Comparison of ENCODE assay signal across 9 cellular contexts in genomic region chr3:100525753-100526612, GRCh38. TPM values are rescaled to one million over a fixed set of nuclear protein-coding genes. Genes with fewer than 3 reads are reported as not detected.
DNase-seq lines count a peak whose midpoint lies in the region; ATAC-seq and TF ChIP-seq lines count a peak whose summit lies in the region.
"Had no signal": no experiment of that assay in that cellular context is flagged by ENCODE, and none has a peak within 500 bp of the region (broad histone marks: within the 10 kb centered on the region; RNA-seq: fewer than 3 reads in every experiment).

No MANE protein-coding gene starts in this region.

- no peak overlapping the region for H3K56ac ChIP-seq in IMR-90 (ENCODE audit: extremely low read depth, insufficient read depth, low read length)

- H2AK9ac ChIP-seq in IMR-90 (replicated peaks; ENCODE audit: low read depth, low read length, poor library complexity), result no peak overlapping the region

- no peaks in the 10 kb centered on the region for H3K79me1 ChIP-seq in IMR-90 (ENCODE audit: low read depth in 1 of 2, low read length in 2 of 2)

- H3K9ac ChIP-seq in IMR-90 (ENCODE audit: low read depth, low read length), result no peak overlapping the region

- H3K4me2 ChIP-seq in IMR-90 (ENCODE audit: low read depth, low read length), result peak overlapping the region; percentile 48; the same call in 1 of the 2 replicates

- no peak overlapping the region for H3K4ac ChIP-seq in IMR-90 (ENCODE audit: low read depth, low read length)

- no peak overlapping the region for H4K5ac ChIP-seq in IMR-90 (ENCODE audit: low read depth, low read length)

- H3K14ac ChIP-seq in IMR-90 (replicated peaks; ENCODE audit: low read depth, low read length), result 0 out of 2 replicates have a peak overlapping the region, but pooled peaks have one; percentile 16

- H4K91ac ChIP-seq in IMR-90 (ENCODE audit: insufficient read depth, low read depth, low read length), result no peak overlapping the region

- H3K4me3 ChIP-seq in IMR-90 (ENCODE audit: insufficient read depth, low read depth, low read length), result no peak overlapping the region
- no peak overlapping the region for H3K4me3 ChIP-seq in thyroid gland (replicated peaks in 1 of 3)
- H3K4me3 ChIP-seq: prostate gland had no signal

- no peak overlapping the region for H3K27ac ChIP-seq in IMR-90 (ENCODE audit: insufficient read depth, low read length)
- H3K27ac ChIP-seq in thyroid gland, result peak overlapping the region in 2 of 3 donors; percentile 17 to 22
- H3K27ac ChIP-seq: prostate gland had no signal

- no peaks in the 10 kb centered on the region for H3K9me3 ChIP-seq in IMR-90 (ENCODE audit: control insufficient read depth, insufficient read depth, low read length)
- H3K9me3 ChIP-seq in thyroid gland, result no peaks in the 10 kb centered on the region
- H3K9me3 ChIP-seq: prostate gland had no signal

- H3K36me3 ChIP-seq in IMR-90 (ENCODE audit: control insufficient read depth, insufficient read depth, low read length), result no peaks in the 10 kb centered on the region; the same call in 1 of the 2 replicates
- H3K36me3 ChIP-seq in thyroid gland, result no peaks in the 10 kb centered on the region
- H3K36me3 ChIP-seq: prostate gland had no signal

- TF ChIP-seq CTCF in IMR-90 (conservative IDR thresholded peaks at IDR 0.05; ENCODE audit: low read depth, low read length) (no peak), thyroid gland (IDR thresholded peaks at IDR 0.05) (no peak)

- no peaks in the 10 kb centered on the region for H4K20me1 ChIP-seq in IMR-90 (ENCODE audit: insufficient read depth, low read length)

- TF ChIP-seq POLR2A in IMR-90 (IDR thresholded peaks at IDR 0.05; ENCODE audit: low read depth, low read length), result no peak
- no peak for TF ChIP-seq POLR2A in thyroid gland (IDR thresholded peaks at IDR 0.05)

- no peak overlapping the region for H2AK5ac ChIP-seq in IMR-90 (ENCODE audit: low read depth, low read length)

- H3K27me3 ChIP-seq in IMR-90 (ENCODE audit: control insufficient read depth, insufficient read depth, low read length) (no peaks in the 10 kb centered on the region), thyroid gland (no peaks in the 10 kb centered on the region)

- H2AFZ ChIP-seq in IMR-90 (replicated peaks; ENCODE audit: low read length, poor library complexity), result peak overlapping the region; percentile 51

- peak; percentile 49; the same call in 1 of the 2 replicates for ATAC-seq in IMR-90 (ENCODE audit: low read depth)
- ATAC-seq in HG02840 (IDR thresholded peaks at IDR 0.05; ENCODE audit: low FRiP score, unreplicated experiment), result no peak

- in situ Hi-C loops in IMR-90 (cut with MboI; ENCODE audit: low sequenced_read_pairs), result no loop called here
- in situ Hi-C loops in T47D (cut with HindIII; ENCODE audit: low pct_unique_long_range_greater_than_20kb, low sequenced_read_pairs), result no loop called here

- 0 out of 2 replicates have a peak overlapping the region, but pooled peaks have one; percentile 6 for H2BK120ac ChIP-seq in IMR-90 (ENCODE audit: low read depth, low read length)

- peak overlapping the region; percentile 78; the same call in 1 of the 2 replicates for H3K23ac ChIP-seq in IMR-90 (ENCODE audit: low read depth, low read length)

- DNase-seq in IMR-90, result peak; percentile 79
- peak; percentile 22 to 75 for DNase-seq in T47D (ENCODE audit: low read depth in 1 of 2, low spot score in 1 of 2)
- DNase-seq in inferior parietal cortex (ENCODE audit: extremely low spot score), result peak; percentile 25
- DNase-seq in thyroid gland, result peak in 1 of 2 donors; percentile 7
- DNase-seq in NCI-H446 (lab: John Stamatoyannopoulos, UW), result no peak
- DNase-seq in SKM-1 (lab: John Stamatoyannopoulos, UW; ENCODE audit: unreplicated experiment), result no peak
- DNase-seq: erythroblast had no signal

- dilution Hi-C loops in IMR-90 (cut with HindIII; ENCODE audit: low sequenced_read_pairs, unreplicated experiment), result no loop called here

- no TSS peak for BruUV-seq in IMR-90 (replicated peaks; lab: Mats Ljungman, UMichigan)

- intact Hi-C loops in IMR-90 (cut with micrococcal nuclease) (no loop called here), thyroid gland (cut with DNase I) (no loop called here)

- H2BK5ac ChIP-seq in IMR-90 (ENCODE audit: low read depth, low read length, poor library complexity, severe bottlenecking), result no peak overlapping the region

- H2BK15ac ChIP-seq in IMR-90 (ENCODE audit: low read depth, low read length), result no peak overlapping the region

- TF ChIP-seq RAD21 in IMR-90 (IDR thresholded peaks at IDR 0.05; ENCODE audit: low read length), result no peak

- POLR2A ChIA-PET in IMR-90 (lab: Charles Lee; ENCODE audit: unreplicated experiment), result no interaction called here

- H3K9me1 ChIP-seq in IMR-90 (ENCODE audit: insufficient read depth, low read length), result peaks cover 7% of the 10 kb centered on the region; the same call in 1 of the 2 replicates

- no peak overlapping the region for H2BK20ac ChIP-seq in IMR-90 (ENCODE audit: low read depth, low read length)

- 0 out of 2 replicates have a peak, but pooled peaks cover 2% of the 10 kb centered on the region for H3K4me1 ChIP-seq in IMR-90 (ENCODE audit: control insufficient read depth, insufficient read depth, low read length)
- H3K4me1 ChIP-seq in thyroid gland, result no peaks in the 10 kb centered on the region
- H3K4me1 ChIP-seq: prostate gland had no signal

- 58% methylated on average over 3 of the region's 12 CpGs; no CpG with 5 or more reads in 1 of the 2 experiments for WGBS in IMR-90 (ENCODE audit: extremely low coverage in 2 of 2, insufficient read length in 1 of 2), 2 experiments
- 77 to 79% methylated on average over 12 of the region's 12 CpGs for WGBS in thyroid gland, 2 donors

- H3K18ac ChIP-seq in IMR-90 (ENCODE audit: low read depth, low read length), result no peak overlapping the region

- no peak overlapping the region for H4K8ac ChIP-seq in IMR-90 (ENCODE audit: low read depth in 2 of 2, low read length in 2 of 2)

- CTCF ChIA-PET in IMR-90 (lab: Yijun Ruan, JAX), result no interaction called here

TF ChIP-seq in IMR-90, 13 proteins besides CTCF, POLR2A, EP300 and RAD21:
- no peak for TF ChIP-seq CEBPB (IDR thresholded peaks at IDR 0.05; ENCODE audit: low read depth, low read length)
- no peak for TF ChIP-seq NFE2L2 (IDR thresholded peaks at IDR 0.05; ENCODE audit: low read depth, low read length)
- no peak for TF ChIP-seq MAZ (IDR thresholded peaks at IDR 0.05; ENCODE audit: borderline replicate concordance, low read depth, low read length)
- TF ChIP-seq BHLHE40 (IDR thresholded peaks at IDR 0.05; ENCODE audit: low read depth, low read length), result no peak
- TF ChIP-seq CHD1 (IDR thresholded peaks at IDR 0.05; ENCODE audit: low read depth, low read length), result no peak
- no peak for TF ChIP-seq USF2 (IDR thresholded peaks at IDR 0.05; ENCODE audit: low read depth, low read length)
- TF ChIP-seq MAFK (IDR thresholded peaks at IDR 0.05; ENCODE audit: low read depth, low read length), result no peak
- TF ChIP-seq SMC3 (IDR thresholded peaks at IDR 0.05; ENCODE audit: low read depth, low read length), result no peak

RNA-seq across cellular contexts. Expression of gene TMEM45A, which starts 33.6 kb away (rescaled TPM):
- total RNA-seq in IMR-90 (2012; rRNA removed), result 13.6 and 20.8 TPM in 2 replicates
- polyA plus RNA-seq in IMR-90 (2012; rRNA removed), result 17.1 and 21.7 TPM in 2 replicates
- 5.1 and 7.0 TPM in 2 replicates for polyA plus RNA-seq in IMR-90 (2012; cell fraction: cytosol; rRNA removed)
- polyA plus RNA-seq in IMR-90 (2012; cell fraction: nucleus; rRNA removed; ENCODE audit: low replicate concordance), result 0.91 and 9.7 TPM in 2 replicates
- 10 to 100 TPM; 11.7 to 22.2 (median 14.8) TPM for total RNA-seq in thyroid gland

Comparison
In these comparisons a context has a peak if more than half of its experiments do, and no peak if none do; other contexts are left out.
1. DNase-seq: peak in IMR-90 (single experiment), T47D (2 of 2) and inferior parietal cortex (single experiment); none in NCI-H446 (0 of 2) and SKM-1 (single experiment).